1 cellular context compared by ENCODE assay signal in genomic region chr19:1015782-1016646, GRCh38.
TF ChIP-seq lines count a peak whose summit lies in the region.

No MANE protein-coding gene starts in this region.

TF ChIP-seq in HCT116, 20 proteins besides CTCF, POLR2A, EP300 and RAD21 (continued from another document):
- no peak for TF ChIP-seq ZBTB33 (IDR thresholded peaks at IDR 0.05; ENCODE audit: extremely low read depth, insufficient replicate concordance, low read length)
- no peak for TF ChIP-seq ATF3 (IDR thresholded peaks at IDR 0.05)
- no peak for TF ChIP-seq POLR2AphosphoS5 (IDR thresholded peaks at IDR 0.05; ENCODE audit: low read depth, low read length)
- TF ChIP-seq FOSL1 (IDR thresholded peaks at IDR 0.05; ENCODE audit: low read depth): no peak
- TF ChIP-seq ELF1 (IDR thresholded peaks at IDR 0.05; ENCODE audit: borderline replicate concordance, low read depth): no peak
- TF ChIP-seq EZH2 (IDR thresholded peaks at IDR 0.05): no peak
